In the genomic region with DNA sequence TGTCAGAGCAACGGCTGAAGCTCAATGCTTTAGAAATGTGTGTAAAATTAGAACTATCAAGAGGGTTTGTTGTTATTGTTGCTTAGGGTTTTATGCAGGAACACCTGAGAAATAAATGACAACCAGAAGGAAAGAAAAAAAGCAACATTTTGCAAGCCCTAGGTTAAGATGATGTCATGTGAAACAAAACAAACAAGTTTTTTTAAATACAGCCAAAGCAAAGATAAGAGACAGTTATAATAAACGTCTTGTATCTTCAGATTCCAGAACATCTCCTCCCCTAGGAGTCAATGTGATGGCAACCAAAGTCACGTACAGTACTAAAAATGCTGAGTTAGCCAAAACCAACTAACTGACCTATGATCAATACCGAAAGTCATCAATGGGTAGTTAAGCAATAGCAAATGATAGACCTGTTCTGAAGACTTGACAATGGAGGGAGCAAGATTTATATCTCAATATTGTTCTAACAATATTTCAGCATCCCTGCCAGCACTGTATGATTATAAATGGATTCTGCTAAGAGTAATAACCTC, we compare ENCODE assay signal across 20 cellular contexts. TPM values are rescaled to one million over a fixed set of nuclear protein-coding genes. Genes with fewer than 3 reads are reported as not detected.
DNase-seq lines count a peak whose midpoint lies in the region; ATAC-seq, FAIRE-seq and TF ChIP-seq lines count a peak whose summit lies in the region.
"Had no signal": no experiment of that assay in that cellular context is flagged by ENCODE, and none has a peak within 500 bp of the region (broad histone marks: within the 10 kb centered on the region; RNA-seq: fewer than 3 reads in every experiment).

No MANE protein-coding gene starts in this region.

- TF ChIP-seq CTCF in left ventricle myocardium inferior (IDR thresholded peaks at IDR 0.05; ENCODE audit: borderline replicate concordance) (no peak), K562 (IDR thresholded peaks at IDR 0.05 in 2 of 3, conservative IDR thresholded peaks at IDR 0.05 in 1 of 3; ENCODE audit: insufficient read depth in 2 of 3, low read depth in 1 of 3, low read length in 3 of 3) (no peak), HepG2 (CRISPR knock-in tag; IDR thresholded peaks at IDR 0.05) (no peak)

- no peaks in the 10 kb centered on the region for H3K9me1 ChIP-seq in K562 (ENCODE audit: control insufficient read depth, insufficient read depth, low read length)

- CTCF ChIA-PET in K562 (lab: Yijun Ruan, JAX; ENCODE audit: low intra/inter-chr PET ratio) (no interaction called here), HepG2 (lab: Yijun Ruan, JAX; ENCODE audit: low intra/inter-chr PET ratio, low total read pairs) (no interaction called here)

- intact Hi-C loops in left ventricle myocardium inferior (cut with micrococcal nuclease) = no loop called here
- intact Hi-C loops in Right ventricle myocardium superior (cut with DNase I) = no loop called here
- intact Hi-C loops in K562 (cut with micrococcal nuclease) = no loop called here
- intact Hi-C loops in HepG2 (cut with micrococcal nuclease; ENCODE audit: unreplicated experiment) = no loop called here

- TF ChIP-seq POLR2A in K562 (conservative IDR thresholded peaks at IDR 0.05) (no peak), HepG2 (IDR thresholded peaks at IDR 0.05; ENCODE audit: insufficient read depth in 1 of 2, low read depth in 2 of 2, low read length in 2 of 2) (no peak)

- POLR2A ChIA-PET in K562 (lab: Yijun Ruan, JAX) (no interaction called here), HepG2 (lab: Yijun Ruan, JAX) (no interaction called here)

- H3K27me3 ChIP-seq in left ventricle myocardium inferior (ENCODE audit: low read depth) (no peaks in the 10 kb centered on the region), K562 (ENCODE audit: control insufficient read depth in 2 of 2, insufficient read depth in 2 of 2, low read length in 2 of 2) (peaks cover 4 to 5% of the 10 kb centered on the region in 2 experiments; a peak in 4 of 5 replicates), HepG2 (ENCODE audit: control insufficient read depth in 1 of 2, insufficient read depth in 2 of 2, low read length in 2 of 2) (no peaks in the 10 kb centered on the region; a peak in 1 of 5 replicates)

- FAIRE-seq in K562 (lab: Jason Lieb, UNC) (no peak), HepG2 (lab: Jason Lieb, UNC) (no peak)
- FAIRE-seq: G401.6, GM12891, GM19239, HTR-8/SVneo had no signal

- H3K9ac ChIP-seq in K562 (ENCODE audit: insufficient read depth in 1 of 2, low read depth in 2 of 2, low read length in 2 of 2) = no peak overlapping the region
- H3K9ac ChIP-seq in HepG2 (ENCODE audit: insufficient read depth, low read depth, low read length) = no peak overlapping the region

- H3K4me1 ChIP-seq in left ventricle myocardium inferior (no peaks in the 10 kb centered on the region), K562 (replicated peaks in 1 of 2; ENCODE audit: control insufficient read depth in 2 of 2, insufficient read depth in 2 of 2, low read length in 2 of 2) (no peaks in the 10 kb centered on the region), HepG2 (ENCODE audit: insufficient read depth, low read length) (no peaks in the 10 kb centered on the region)

- BruUV-seq in K562 (replicated peaks; lab: Mats Ljungman, UMichigan) = no TSS peak
- no TSS peak for BruUV-seq in HepG2 (replicated peaks; lab: Mats Ljungman, UMichigan)

- no peaks in the 10 kb centered on the region for H4K20me1 ChIP-seq in K562 (replicated peaks; ENCODE audit: control insufficient read depth, insufficient read depth, low read length)
- H4K20me1 ChIP-seq in HepG2 (ENCODE audit: insufficient read depth, low read length) = no peaks in the 10 kb centered on the region

- H3K9me3 ChIP-seq in left ventricle myocardium inferior (replicated peaks) (no peaks in the 10 kb centered on the region), K562 (replicated peaks; ENCODE audit: control insufficient read depth, insufficient read depth, low read depth, low read length) (no peaks in the 10 kb centered on the region), HepG2 (ENCODE audit: low read length) (no peaks in the 10 kb centered on the region)

- TF ChIP-seq EP300 in K562 (IDR thresholded peaks at IDR 0.05; ENCODE audit: low read length) (no peak), HepG2 (IDR thresholded peaks at IDR 0.05; ENCODE audit: low read depth in 2 of 2, low read length in 2 of 2) (no peak), HepG2 (CRISPR knock-in tag; IDR thresholded peaks at IDR 0.05; ENCODE audit: borderline replicate concordance) (no peak)

- TF ChIP-seq RAD21 in K562 (CRISPR knock-in tag; conservative IDR thresholded peaks at IDR 0.05 in 1 of 2, IDR thresholded peaks at IDR 0.05 in 1 of 2) (no peak), HepG2 (CRISPR knock-in tag; IDR thresholded peaks at IDR 0.05) (no peak)

- H3K4me2 ChIP-seq in K562 (ENCODE audit: insufficient read depth, low read length) = no peak overlapping the region
- no peak overlapping the region for H3K4me2 ChIP-seq in HepG2 (ENCODE audit: low read depth, low read length)
- H3K4me2 ChIP-seq: GM23338 had no signal

- in situ Hi-C loops in K562 (cut with MboI) = no loop called here
- in situ Hi-C loops in HepG2 (cut with HindIII; ENCODE audit: extremely low pct_ligation_motif_present, low pct_unique_long_range_greater_than_20kb) = no loop called here

- 4% methylated on average over 4 of the region's 4 CpGs for WGBS in K562 (ENCODE audit: insufficient coverage, low coverage, missing lambda C conversion rate)
- WGBS in HepG2 (ENCODE audit: low lambda C conversion rate) = 18% methylated on average over 4 of the region's 4 CpGs

- H2AFZ ChIP-seq in K562 (ENCODE audit: low read depth, low read length) (no peak overlapping the region), HepG2 (ENCODE audit: low read length) (no peak overlapping the region)

- no peak for DNase-seq in left ventricle myocardium inferior
- DNase-seq in Right ventricle myocardium superior = no peak
- no peak for DNase-seq in K562 (ENCODE audit: extremely low read depth in 1 of 4, low spot score in 3 of 4)
- DNase-seq in HepG2 (ENCODE audit: low spot score) = no peak
- DNase-seq in NCI-H526 treated with DMSO at 0.1 percent for 48 hours (lab: John Stamatoyannopoulos, UW) = no peak
- DNase-seq: ACHN; C1 segment of cervical spinal cord; CD4-positive, alpha-beta memory T cell; DMS153; DMS79 treated with DMSO at 0.1 percent for 48 hours; EL; H9 had no signal

- ATAC-seq in Right ventricle myocardium superior (ENCODE audit: poor library complexity) (no peak), K562 (no peak), HepG2 (no peak), GM21619 (IDR thresholded peaks at IDR 0.05; ENCODE audit: unreplicated experiment) (no peak), GM18858 (IDR thresholded peaks at IDR 0.05; ENCODE audit: unreplicated experiment) (no peak)
- ATAC-seq: GM23338 had no signal

- H3K4me3 ChIP-seq in left ventricle myocardium inferior (no peak overlapping the region), K562 (no peak overlapping the region), HepG2 (replicated peaks in 1 of 3; ENCODE audit: insufficient read depth in 1 of 3, low read depth in 2 of 3, low read length in 3 of 3) (no peak overlapping the region)
- H3K4me3 ChIP-seq: GM23338 had no signal

- H3K27ac ChIP-seq in left ventricle myocardium inferior (replicated peaks) (peak overlapping the region; percentile 41), K562 (ENCODE audit: extremely low read depth, low read depth, low read length) (no peak overlapping the region), HepG2 (ENCODE audit: extremely low read length, insufficient read depth, low read length) (no peak overlapping the region)
- H3K27ac ChIP-seq: 22Rv1 had no signal

- no peaks in the 10 kb centered on the region for H3K36me3 ChIP-seq in left ventricle myocardium inferior
- no peaks in the 10 kb centered on the region for H3K36me3 ChIP-seq in K562 (ENCODE audit: control insufficient read depth, insufficient read depth, low read length)
- no peaks in the 10 kb centered on the region for H3K36me3 ChIP-seq in HepG2 (replicated peaks in 1 of 2; ENCODE audit: control insufficient read depth in 1 of 2, insufficient read depth in 2 of 2, low read length in 2 of 2)

- H3K79me2 ChIP-seq in K562 (ENCODE audit: control insufficient read depth, insufficient read depth, low read length) (no peaks in the 10 kb centered on the region), HepG2 (ENCODE audit: insufficient read depth, low read length) (no peaks in the 10 kb centered on the region)

RNA-seq across cellular contexts. Expression of a gene that starts 55.3 kb away (rescaled TPM):
- total RNA-seq in left ventricle myocardium inferior = 8.4 TPM
- 9.4 TPM for total RNA-seq in Right ventricle myocardium superior
- 19.8 and 26.9 TPM in 2 replicates for total RNA-seq in K562 (2011; cell fraction: chromatin; rRNA removed; ENCODE audit: low replicate concordance)
- total RNA-seq in K562 (2011; cell fraction: nucleolus; rRNA removed) = 23.4 and 23.7 TPM in 2 replicates
- total RNA-seq in K562 (2011; cell fraction: nucleoplasm; rRNA removed) = 13.3 and 19.2 TPM in 2 replicates
- total RNA-seq in K562 (2014; rRNA removed) = 12.9 and 20.5 TPM in 2 replicates
- 16.8 and 18.5 TPM in 2 replicates for total RNA-seq in K562 (2014; rRNA removed; fragmentation: Illumina TruSeq; extraction: Trizol)
- 12.0 and 13.2 TPM in 2 replicates for total RNA-seq in K562 (2015; rRNA removed; fragmentation: Illumina TruSeq; extraction: Trizol)
- total RNA-seq in K562 (2021) = 20.2 and 24.1 TPM in 2 replicates
- polyA plus RNA-seq in K562 (2011; rRNA removed) = 3.8 and 6.8 TPM in 2 replicates
- polyA plus RNA-seq in K562 (2011; cell fraction: cytosol; rRNA removed) = 4.2 and 6.7 TPM in 2 replicates
- polyA plus RNA-seq in K562 (2011; cell fraction: nucleus; rRNA removed) = 5.9 and 7.8 TPM in 2 replicates
- polyA plus RNA-seq in K562 (2012) = 7.7 and 8.4 TPM in 2 replicates
- 9.8 and 11.1 TPM in 2 replicates for polyA plus RNA-seq in K562 (2014; fragmentation: Illumina TruSeq; extraction: Trizol)
- 1 to 10 TPM; 1.3 to 2.8 TPM for polyA plus RNA-seq in K562 (2014; fragmentation: Nextera tagmentation; extraction: Ambion mirVana)
- 4.0 and 5.1 TPM in 2 replicates for polyA plus RNA-seq in K562 (2014; rRNA removed)
- 14.4 and 18.4 TPM in 2 replicates for polyA minus RNA-seq in K562 (2011; rRNA and poly(A)+ RNA removed)
- 18.7 and 20.3 TPM in 2 replicates for polyA minus RNA-seq in K562 (2011; cell fraction: cytosol; rRNA and poly(A)+ RNA removed)
- 6.2 and 7.7 TPM in 2 replicates for polyA minus RNA-seq in K562 (2011; cell fraction: nucleus; rRNA and poly(A)+ RNA removed)
- 11.0 and 13.1 TPM in 2 replicates for total RNA-seq in HepG2 (2016; rRNA removed; fragmentation: Illumina TruSeq; extraction: Trizol)
- total RNA-seq in HepG2 (2016; cell fraction: cytosol; rRNA removed; fragmentation: Illumina TruSeq; extraction: Trizol; ENCODE audit: low read depth) = 7.4 and 7.7 TPM in 2 replicates
- 10.6 and 11.4 TPM in 2 replicates for total RNA-seq in HepG2 (2016; cell fraction: insoluble cytoplasmic fraction; rRNA removed; fragmentation: Illumina TruSeq; extraction: Trizol)
- total RNA-seq in HepG2 (2016; cell fraction: membrane; rRNA removed; fragmentation: Illumina TruSeq; extraction: Trizol) = 8.1 and 8.3 TPM in 2 replicates
- total RNA-seq in HepG2 (2016; cell fraction: nucleus; rRNA removed; fragmentation: Illumina TruSeq; extraction: Trizol) = 6.7 and 7.6 TPM in 2 replicates
- polyA plus RNA-seq in HepG2 (2011; rRNA removed) = 3.5 and 3.6 TPM in 2 replicates
- 1.7 and 1.8 TPM in 2 replicates for polyA plus RNA-seq in HepG2 (2011; cell fraction: cytosol; rRNA removed)
- 3.6 and 4.8 TPM in 2 replicates for polyA plus RNA-seq in HepG2 (2011; cell fraction: nucleus; rRNA removed)
- polyA plus RNA-seq in HepG2 (2012) = 5.3 and 6.0 TPM in 2 replicates
- polyA plus RNA-seq in HepG2 (2016; cell fraction: cytosol; fragmentation: Illumina TruSeq; extraction: Trizol; ENCODE audit: low read depth) = 0.45 and 0.55 TPM in 2 replicates
- 6.1 and 6.3 TPM in 2 replicates for polyA plus RNA-seq in HepG2 (2016; cell fraction: insoluble cytoplasmic fraction; fragmentation: Illumina TruSeq; extraction: Trizol; ENCODE audit: low read depth)
- 1.7 and 2.1 TPM in 2 replicates for polyA plus RNA-seq in HepG2 (2016; cell fraction: membrane; fragmentation: Illumina TruSeq; extraction: Trizol; ENCODE audit: low read depth)
- 7.9 and 8.0 TPM in 2 replicates for polyA plus RNA-seq in HepG2 (2016; cell fraction: nucleus; fragmentation: Illumina TruSeq; extraction: Trizol; ENCODE audit: insufficient read depth, low read depth)
- polyA minus RNA-seq in HepG2 (2011; rRNA and poly(A)+ RNA removed; ENCODE audit: low replicate concordance) = 9.5 and 10.1 TPM in 2 replicates
- polyA minus RNA-seq in HepG2 (2011; cell fraction: cytosol; rRNA and poly(A)+ RNA removed) = 11.4 and 14.6 TPM in 2 replicates
- polyA minus RNA-seq in HepG2 (2011; cell fraction: nucleus; rRNA and poly(A)+ RNA removed) = 6.4 and 12.3 TPM in 2 replicates
